14 cellular contexts compared by ENCODE assay signal in genomic region chr10:23643396-23643795, GRCh38.
DNase-seq lines count a peak whose midpoint lies in the region; TF ChIP-seq lines count a peak whose summit lies in the region.
"Had no signal": no experiment of that assay in that cellular context is flagged by ENCODE, and none has a peak within 500 bp of the region (broad histone marks: within the 10 kb centered on the region; RNA-seq: fewer than 3 reads in every experiment).

No MANE protein-coding gene starts in this region.

- no peaks in the 10 kb centered on the region for H3K79me2 ChIP-seq in neural progenitor cell (ENCODE audit: low read depth)

- H3K4me1 ChIP-seq in mesenchymal stem cell (ENCODE audit: control insufficient read depth, insufficient read depth, low read depth, low read length) (no peaks in the 10 kb centered on the region), neural progenitor cell (no peaks in the 10 kb centered on the region)

- peaks cover 2% of the 10 kb centered on the region for H3K27me3 Mint-ChIP-seq in neural progenitor cell (ENCODE audit: insufficient read depth, low read depth)

- H3K4me2 ChIP-seq in mesenchymal stem cell (ENCODE audit: low read length, poor library complexity, severe bottlenecking) (no peak overlapping the region), neural progenitor cell (no peak overlapping the region)

- H3K27ac Mint-ChIP-seq in neural progenitor cell, result no peak overlapping the region
- H3K27ac Mint-ChIP-seq: activated CD4-positive, alpha-beta T cell treated with anti-CD3 and anti-CD28 coated beads, Interleukin-2, amount 10 ng/mL, durations not matched to agents 7 days and 5 days; CD8-positive, alpha-beta T cell had no signal

- no peak overlapping the region for H4K91ac ChIP-seq in mesenchymal stem cell (ENCODE audit: low read length)

- H3K9ac ChIP-seq in mesenchymal stem cell (ENCODE audit: low read length), result no peak overlapping the region
- H3K9ac ChIP-seq in neural progenitor cell, result no peak overlapping the region

- no peaks in the 10 kb centered on the region for H3K36me3 Mint-ChIP-seq in neural progenitor cell
- H3K36me3 Mint-ChIP-seq: CD8-positive, alpha-beta T cell had no signal

- 47% methylated on average over 2 of the region's 2 CpGs for WGBS in mesenchymal stem cell

- H3K36me3 ChIP-seq in MG63 (no peaks in the 10 kb centered on the region), mesenchymal stem cell (ENCODE audit: control insufficient read depth in 1 of 2, insufficient read depth in 2 of 2, low read depth in 1 of 2, low read length in 2 of 2) (no peaks in the 10 kb centered on the region), neural progenitor cell (no peaks in the 10 kb centered on the region)

- TF ChIP-seq CTCF in VCaP (conservative IDR thresholded peaks at IDR 0.05), result no peak
- no peak for TF ChIP-seq CTCF in neural progenitor cell (IDR thresholded peaks at IDR 0.05)

- H3K27me3 ChIP-seq in MG63 (no peaks in the 10 kb centered on the region), mesenchymal stem cell (ENCODE audit: control insufficient read depth in 1 of 2, insufficient read depth in 1 of 2, low read length in 2 of 2) (no peaks in the 10 kb centered on the region), neural progenitor cell (no peaks in the 10 kb centered on the region)

- H2AK5ac ChIP-seq in mesenchymal stem cell (ENCODE audit: low read length, severe bottlenecking), result no peak overlapping the region

- H2BK120ac ChIP-seq in mesenchymal stem cell (ENCODE audit: low read depth, low read length), result no peak overlapping the region

- no peaks in the 10 kb centered on the region for H3K4me1 Mint-ChIP-seq in neural progenitor cell
- H3K4me1 Mint-ChIP-seq: activated CD4-positive, alpha-beta T cell treated with anti-CD3 and anti-CD28 coated beads, Interleukin-2, amount 10 ng/mL, durations not matched to agents 7 days and 5 days had no signal

- H3K23ac ChIP-seq in mesenchymal stem cell (ENCODE audit: low read length in 2 of 2), result no peak overlapping the region

- no peaks in the 10 kb centered on the region for H3K9me3 Mint-ChIP-seq in neural progenitor cell
- H3K9me3 Mint-ChIP-seq: activated CD4-positive, alpha-beta T cell treated with anti-CD3 and anti-CD28 coated beads, Interleukin-2, amount 10 ng/mL, durations not matched to agents 7 days and 5 days; CD8-positive, alpha-beta T cell had no signal

- H3K27ac ChIP-seq in VCaP (peak overlapping the region; percentile 78), mesenchymal stem cell (ENCODE audit: low read length, poor library complexity, severe bottlenecking) (no peak overlapping the region), neural progenitor cell (no peak overlapping the region)

- H3F3A ChIP-seq in neural progenitor cell (ENCODE audit: low read depth), result no peaks in the 10 kb centered on the region

- no peaks in the 10 kb centered on the region for H3K79me1 ChIP-seq in mesenchymal stem cell (replicated peaks; ENCODE audit: low read length, poor library complexity, severe bottlenecking)

- H2BK5ac ChIP-seq in mesenchymal stem cell (ENCODE audit: low read depth, low read length, poor library complexity, severe bottlenecking), result no peak overlapping the region

- H3K4me3 ChIP-seq in MG63 (no peak overlapping the region), mesenchymal stem cell (ENCODE audit: insufficient read depth in 1 of 2, low read depth in 1 of 2, low read length in 2 of 2) (no peak overlapping the region), neural progenitor cell (no peak overlapping the region)

- no peak overlapping the region for H3K18ac ChIP-seq in mesenchymal stem cell (ENCODE audit: low read depth in 1 of 2, low read length in 2 of 2)

- H3K9me3 ChIP-seq in MG63 (no peaks in the 10 kb centered on the region), mesenchymal stem cell (ENCODE audit: control insufficient read depth, low read length) (peaks cover 10% of the 10 kb centered on the region), neural progenitor cell (ENCODE audit: low read depth) (no peaks in the 10 kb centered on the region)

- no peak overlapping the region for H4K8ac ChIP-seq in mesenchymal stem cell (ENCODE audit: low read length)

- H3K4me3 Mint-ChIP-seq in neural progenitor cell, result no peak overlapping the region
- H3K4me3 Mint-ChIP-seq: activated CD4-positive, alpha-beta T cell treated with anti-CD3 and anti-CD28 coated beads, Interleukin-2, amount 10 ng/mL, durations not matched to agents 7 days and 5 days; CD8-positive, alpha-beta T cell had no signal

- no peak overlapping the region for H2BK12ac ChIP-seq in mesenchymal stem cell (ENCODE audit: low read length in 2 of 2)

- no peaks in the 10 kb centered on the region for H4K20me1 ChIP-seq in neural progenitor cell (ENCODE audit: low read depth)

- peak; percentile 14 for DNase-seq in Daoy (ENCODE audit: low read depth)
- DNase-seq in MG63, result peak; percentile 5
- peak; percentile 55 for DNase-seq in mesenchymal stem cell
- no peak for DNase-seq in NCI-H510A (lab: John Stamatoyannopoulos, UW)
- DNase-seq in NCI-H1930 (lab: John Stamatoyannopoulos, UW), result no peak
- no peak for DNase-seq in neural progenitor cell (ENCODE audit: low spot score)
- DNase-seq in stimulated activated naive CD4-positive, alpha-beta T cell (lab: John Stamatoyannopoulos, UW), result no peak
- DNase-seq: activated CD4-positive, alpha-beta T cell treated with anti-CD3 and anti-CD28 coated beads, Interleukin-2, amount 10 ng/mL, durations not matched to agents 7 days and 5 days; activated naive CD4-positive, alpha-beta T cell; CD8-positive, alpha-beta T cell; Karpas-422; kidney glomerular epithelial cell; NCI-H446 treated with DMSO at 0.1 percent for 48 hours had no signal

- no peak overlapping the region for H3K4ac ChIP-seq in mesenchymal stem cell (ENCODE audit: low read depth in 1 of 2, low read length in 2 of 2)

- H2BK15ac ChIP-seq in mesenchymal stem cell (ENCODE audit: low read depth, poor library complexity, severe bottlenecking), result no peak overlapping the region

- no peak overlapping the region for H2AFZ ChIP-seq in mesenchymal stem cell (ENCODE audit: low read depth, low read length)
- no peak overlapping the region for H2AFZ ChIP-seq in neural progenitor cell (replicated peaks)

- H3K14ac ChIP-seq in mesenchymal stem cell (ENCODE audit: low read length in 2 of 2), result no peak overlapping the region

Comparison
In these comparisons a context has a peak if more than half of its experiments do, and no peak if none do; other contexts are left out.
1. DNase-seq: peak in Daoy (single experiment), MG63 (single experiment) and mesenchymal stem cell (single experiment); none in NCI-H510A (single experiment), NCI-H1930 (0 of 2), neural progenitor cell (single experiment) and stimulated activated naive CD4-positive, alpha-beta T cell (0 of 6).